ENCODE assay signal across 3 cellular contexts in genomic region chr2:84175970-84176369, GRCh38.
TF ChIP-seq lines count a peak whose summit lies in the region.

No MANE protein-coding gene starts in this region.

TF ChIP-seq in HepG2, 621 proteins besides CTCF, POLR2A, EP300 and RAD21:
- TF ChIP-seq MED8 (CRISPR knock-in tag; IDR thresholded peaks at IDR 0.05; ENCODE audit: insufficient replicate concordance) (no peak), ZKSCAN8 (CRISPR knock-in tag; IDR thresholded peaks at IDR 0.05; ENCODE audit: borderline replicate concordance) (peak; percentile 74; the same call in 1 of the 2 replicates)

TF ChIP-seq in GM12878, 131 proteins besides CTCF, POLR2A, EP300 and RAD21:
- no peak for TF ChIP-seq ZNF687 (IDR thresholded peaks at IDR 0.05)
- TF ChIP-seq, protein P1, sequence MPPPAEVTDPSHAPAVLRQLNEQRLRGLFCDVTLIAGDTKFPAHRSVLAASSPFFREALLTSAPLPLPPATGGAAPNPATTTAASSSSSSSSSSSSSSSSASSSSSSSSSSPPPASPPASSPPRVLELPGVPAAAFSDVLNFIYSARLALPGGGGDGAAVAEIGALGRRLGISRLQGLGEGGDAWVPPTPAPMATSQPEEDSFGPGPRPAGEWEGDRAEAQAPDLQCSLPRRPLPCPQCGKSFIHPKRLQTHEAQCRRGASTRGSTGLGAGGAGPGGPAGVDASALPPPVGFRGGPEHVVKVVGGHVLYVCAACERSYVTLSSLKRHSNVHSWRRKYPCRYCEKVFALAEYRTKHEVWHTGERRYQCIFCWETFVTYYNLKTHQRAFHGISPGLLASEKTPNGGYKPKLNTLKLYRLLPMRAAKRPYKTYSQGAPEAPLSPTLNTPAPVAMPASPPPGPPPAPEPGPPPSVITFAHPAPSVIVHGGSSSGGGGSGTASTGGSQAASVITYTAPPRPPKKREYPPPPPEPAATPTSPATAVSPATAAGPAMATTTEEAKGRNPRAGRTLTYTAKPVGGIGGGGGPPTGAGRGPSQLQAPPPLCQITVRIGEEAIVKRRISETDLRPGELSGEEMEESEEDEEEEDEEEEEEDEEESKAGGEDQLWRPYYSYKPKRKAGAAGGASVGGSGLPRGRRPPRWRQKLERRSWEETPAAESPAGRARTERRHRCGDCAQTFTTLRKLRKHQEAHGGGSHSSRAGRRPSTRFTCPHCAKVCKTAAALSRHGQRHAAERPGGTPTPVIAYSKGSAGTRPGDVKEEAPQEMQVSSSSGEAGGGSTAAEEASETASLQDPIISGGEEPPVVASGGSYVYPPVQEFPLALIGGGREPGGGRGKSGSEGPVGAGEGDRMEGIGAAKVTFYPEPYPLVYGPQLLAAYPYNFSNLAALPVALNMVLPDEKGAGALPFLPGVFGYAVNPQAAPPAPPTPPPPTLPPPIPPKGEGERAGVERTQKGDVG (CRISPR knock-in tag; IDR thresholded peaks at IDR 0.05) = no peak

TF ChIP-seq in K562, 482 proteins besides CTCF, POLR2A, EP300 and RAD21:
- TF ChIP-seq ZKSCAN8 (CRISPR knock-in tag; IDR thresholded peaks at IDR 0.05) (0 out of 2 replicates have a peak, but pooled peaks have one; percentile 56), ZKSCAN3 (CRISPR knock-in tag; IDR thresholded peaks at IDR 0.05) (no peak)
